ENCODE assay signal across 1 cellular context in the genomic region with DNA sequence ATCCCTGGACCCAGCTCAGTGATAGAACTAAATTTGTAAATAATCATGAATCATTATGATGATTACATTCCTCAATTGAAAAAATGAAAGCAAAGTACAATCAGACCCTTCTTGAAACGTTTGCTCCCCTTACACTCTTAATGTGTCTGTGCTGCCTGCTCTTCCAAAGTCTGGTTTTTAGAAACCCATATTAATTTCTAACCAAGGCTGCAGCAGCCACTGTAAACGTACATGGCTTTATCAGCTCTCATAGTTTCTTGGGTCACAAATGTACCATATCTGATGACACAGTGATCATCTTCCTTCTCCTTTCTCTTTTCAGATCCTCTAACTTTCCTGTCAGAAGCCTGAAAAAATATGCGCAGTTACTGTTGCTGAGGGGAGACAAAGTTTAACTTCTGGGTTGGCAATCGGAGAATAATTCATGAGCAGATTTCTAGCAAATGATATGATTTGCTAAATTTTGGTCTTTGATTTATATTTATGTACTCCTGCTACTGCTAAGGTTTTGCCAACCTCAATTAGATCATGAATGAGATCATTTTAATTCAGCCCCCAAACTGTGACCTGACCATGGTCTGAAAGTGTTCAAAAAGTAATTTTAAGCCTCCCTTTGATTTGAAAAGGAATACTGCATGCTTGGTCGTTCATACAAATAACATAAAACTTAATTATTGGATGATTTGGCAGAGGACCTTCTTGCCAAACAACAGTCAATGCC.
TF ChIP-seq lines count a peak whose summit lies in the region.

No MANE protein-coding gene starts in this region.

TF ChIP-seq in H1, 55 proteins besides CTCF, POLR2A, EP300 and RAD21:
- TF ChIP-seq BCL11A (IDR thresholded peaks at IDR 0.05; ENCODE audit: low read depth in 2 of 2, low read length in 2 of 2) = no peak
- TF ChIP-seq EGR1 (IDR thresholded peaks at IDR 0.05; ENCODE audit: borderline replicate concordance, low read depth, low read length) = no peak
TF ChIP-seq in H1: peak in this region for 0.
